1 cellular context compared by ENCODE assay signal in the genomic region with DNA sequence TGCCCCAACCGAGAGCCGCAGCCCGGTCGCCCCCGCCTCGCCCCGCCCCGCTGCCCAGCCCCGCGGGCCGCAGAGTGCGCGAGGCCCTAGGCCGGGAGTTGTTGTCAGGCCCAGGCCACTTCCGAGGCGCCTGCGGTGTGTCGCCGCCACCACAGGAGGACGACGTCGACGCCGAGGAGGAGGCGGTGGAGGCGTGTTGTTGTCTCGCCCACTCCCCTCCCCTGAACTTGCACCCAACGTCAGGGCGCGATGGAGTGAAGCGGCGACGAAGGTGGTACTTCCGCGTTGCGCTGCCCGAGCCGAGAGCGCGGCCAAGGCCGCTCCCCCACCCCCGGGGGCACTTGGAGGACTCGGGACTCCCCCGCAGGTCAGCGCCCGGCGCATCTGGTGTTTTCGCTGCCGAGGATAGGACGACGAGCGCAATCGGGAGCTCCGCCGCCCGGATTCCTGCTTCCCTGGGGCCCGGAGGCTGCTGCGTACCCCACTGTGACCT.
A peak's percentile ranks its signal among the peaks of the same experiment; 100 is the strongest.
TF ChIP-seq lines count a peak whose summit lies in the region.

Gene CDK13, plus strand, starts transcription at position 277 of the 493 bp plus-strand sequence. CDS start 386 bp downstream, outside the sequence.

TF ChIP-seq in HepG2, 621 proteins besides CTCF, POLR2A, EP300 and RAD21 (continued from another document and continues in another):
- TF ChIP-seq, protein P1, sequence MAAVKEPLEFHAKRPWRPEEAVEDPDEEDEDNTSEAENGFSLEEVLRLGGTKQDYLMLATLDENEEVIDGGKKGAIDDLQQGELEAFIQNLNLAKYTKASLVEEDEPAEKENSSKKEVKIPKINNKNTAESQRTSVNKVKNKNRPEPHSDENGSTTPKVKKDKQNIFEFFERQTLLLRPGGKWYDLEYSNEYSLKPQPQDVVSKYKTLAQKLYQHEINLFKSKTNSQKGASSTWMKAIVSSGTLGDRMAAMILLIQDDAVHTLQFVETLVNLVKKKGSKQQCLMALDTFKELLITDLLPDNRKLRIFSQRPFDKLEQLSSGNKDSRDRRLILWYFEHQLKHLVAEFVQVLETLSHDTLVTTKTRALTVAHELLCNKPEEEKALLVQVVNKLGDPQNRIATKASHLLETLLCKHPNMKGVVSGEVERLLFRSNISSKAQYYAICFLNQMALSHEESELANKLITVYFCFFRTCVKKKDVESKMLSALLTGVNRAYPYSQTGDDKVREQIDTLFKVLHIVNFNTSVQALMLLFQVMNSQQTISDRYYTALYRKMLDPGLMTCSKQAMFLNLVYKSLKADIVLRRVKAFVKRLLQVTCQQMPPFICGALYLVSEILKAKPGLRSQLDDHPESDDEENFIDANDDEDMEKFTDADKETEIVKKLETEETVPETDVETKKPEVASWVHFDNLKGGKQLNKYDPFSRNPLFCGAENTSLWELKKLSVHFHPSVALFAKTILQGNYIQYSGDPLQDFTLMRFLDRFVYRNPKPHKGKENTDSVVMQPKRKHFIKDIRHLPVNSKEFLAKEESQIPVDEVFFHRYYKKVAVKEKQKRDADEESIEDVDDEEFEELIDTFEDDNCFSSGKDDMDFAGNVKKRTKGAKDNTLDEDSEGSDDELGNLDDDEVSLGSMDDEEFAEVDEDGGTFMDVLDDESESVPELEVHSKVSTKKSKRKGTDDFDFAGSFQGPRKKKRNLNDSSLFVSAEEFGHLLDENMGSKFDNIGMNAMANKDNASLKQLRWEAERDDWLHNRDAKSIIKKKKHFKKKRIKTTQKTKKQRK (IDR thresholded peaks at IDR 0.05; ENCODE audit: low read length), result no peak
- TF ChIP-seq MLXIP (CRISPR knock-in tag; IDR thresholded peaks at IDR 0.05; ENCODE audit: borderline replicate concordance) (peak; percentile 72; the same call in 1 of the 2 replicates), NFE2 (CRISPR knock-in tag; IDR thresholded peaks at IDR 0.05) (no peak), ZNF230 (CRISPR knock-in tag; IDR thresholded peaks at IDR 0.05) (no peak), EEA1 (CRISPR knock-in tag; IDR thresholded peaks at IDR 0.05; ENCODE audit: borderline replicate concordance) (no peak), MEF2D (CRISPR knock-in tag; IDR thresholded peaks at IDR 0.05) (peak; percentile 51; the same call in 1 of the 2 replicates), ZNF143 (CRISPR knock-in tag; IDR thresholded peaks at IDR 0.05) (no peak), ZBTB33 (CRISPR knock-in tag; IDR thresholded peaks at IDR 0.05) (no peak), ZNF264 (CRISPR knock-in tag; IDR thresholded peaks at IDR 0.05) (peak; percentile 70; the same call in 1 of the 2 replicates), RBM22 (optimal IDR thresholded peaks at IDR 0.05; ENCODE audit: low read length) (no peak), ZNF275 (CRISPR knock-in tag; IDR thresholded peaks at IDR 0.05; ENCODE audit: borderline replicate concordance) (no peak), ZNF556 (CRISPR knock-in tag; IDR thresholded peaks at IDR 0.05; ENCODE audit: borderline replicate concordance) (no peak), SALL1 (CRISPR knock-in tag; IDR thresholded peaks at IDR 0.05) (peak; percentile 63; the same call in 1 of the 2 replicates), ATF7 (IDR thresholded peaks at IDR 0.05) (no peak), ATF7 (CRISPR knock-in tag; IDR thresholded peaks at IDR 0.05) (no peak), ZNF597 (CRISPR knock-in tag; IDR thresholded peaks at IDR 0.05) (no peak), ARNT2 (CRISPR knock-in tag; IDR thresholded peaks at IDR 0.05; ENCODE audit: low read depth) (no peak), PCBP1 (IDR thresholded peaks at IDR 0.05; ENCODE audit: borderline replicate concordance, low read depth, low read length) (no peak), ZNF484 (CRISPR knock-in tag; IDR thresholded peaks at IDR 0.05; ENCODE audit: borderline replicate concordance, low read depth) (no peak), ZNF589 (CRISPR knock-in tag; conservative IDR thresholded peaks at IDR 0.05) (0 out of 2 replicates have a peak, but pooled peaks have one; percentile 1), SRF (IDR thresholded peaks at IDR 0.05; ENCODE audit: low read depth, low read length) (no peak), ZNF256 (CRISPR knock-in tag; conservative IDR thresholded peaks at IDR 0.05) (0 out of 2 replicates have a peak, but pooled peaks have one; percentile 36), ZNF879 (CRISPR knock-in tag; IDR thresholded peaks at IDR 0.05) (peak; percentile 87), ESRRA (CRISPR knock-in tag; IDR thresholded peaks at IDR 0.05; ENCODE audit: low read depth) (no peak), JARID2 (CRISPR knock-in tag; IDR thresholded peaks at IDR 0.05; ENCODE audit: insufficient replicate concordance) (peak; percentile 56), HNRNPUL1 (IDR thresholded peaks at IDR 0.05; ENCODE audit: low read depth, low read length) (no peak), MLLT10 (CRISPR knock-in tag; IDR thresholded peaks at IDR 0.05) (no peak), ZNF713 (CRISPR knock-in tag; IDR thresholded peaks at IDR 0.05) (no peak), NONO (IDR thresholded peaks at IDR 0.05) (no peak), NONO (CRISPR knock-in tag; conservative IDR thresholded peaks at IDR 0.05) (no peak; the same call in 1 of the 2 replicates), HMGA1 (CRISPR knock-in tag; conservative IDR thresholded peaks at IDR 0.05) (no peak), PHB2 (IDR thresholded peaks at IDR 0.05; ENCODE audit: partially characterized antibody) (no peak), ADNP (CRISPR knock-in tag; IDR thresholded peaks at IDR 0.05) (no peak)
- TF ChIP-seq, protein P2, sequence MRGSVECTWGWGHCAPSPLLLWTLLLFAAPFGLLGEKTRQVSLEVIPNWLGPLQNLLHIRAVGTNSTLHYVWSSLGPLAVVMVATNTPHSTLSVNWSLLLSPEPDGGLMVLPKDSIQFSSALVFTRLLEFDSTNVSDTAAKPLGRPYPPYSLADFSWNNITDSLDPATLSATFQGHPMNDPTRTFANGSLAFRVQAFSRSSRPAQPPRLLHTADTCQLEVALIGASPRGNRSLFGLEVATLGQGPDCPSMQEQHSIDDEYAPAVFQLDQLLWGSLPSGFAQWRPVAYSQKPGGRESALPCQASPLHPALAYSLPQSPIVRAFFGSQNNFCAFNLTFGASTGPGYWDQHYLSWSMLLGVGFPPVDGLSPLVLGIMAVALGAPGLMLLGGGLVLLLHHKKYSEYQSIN (CRISPR knock-in tag; IDR thresholded peaks at IDR 0.05; ENCODE audit: borderline replicate concordance), result no peak
- TF ChIP-seq, protein P3, sequence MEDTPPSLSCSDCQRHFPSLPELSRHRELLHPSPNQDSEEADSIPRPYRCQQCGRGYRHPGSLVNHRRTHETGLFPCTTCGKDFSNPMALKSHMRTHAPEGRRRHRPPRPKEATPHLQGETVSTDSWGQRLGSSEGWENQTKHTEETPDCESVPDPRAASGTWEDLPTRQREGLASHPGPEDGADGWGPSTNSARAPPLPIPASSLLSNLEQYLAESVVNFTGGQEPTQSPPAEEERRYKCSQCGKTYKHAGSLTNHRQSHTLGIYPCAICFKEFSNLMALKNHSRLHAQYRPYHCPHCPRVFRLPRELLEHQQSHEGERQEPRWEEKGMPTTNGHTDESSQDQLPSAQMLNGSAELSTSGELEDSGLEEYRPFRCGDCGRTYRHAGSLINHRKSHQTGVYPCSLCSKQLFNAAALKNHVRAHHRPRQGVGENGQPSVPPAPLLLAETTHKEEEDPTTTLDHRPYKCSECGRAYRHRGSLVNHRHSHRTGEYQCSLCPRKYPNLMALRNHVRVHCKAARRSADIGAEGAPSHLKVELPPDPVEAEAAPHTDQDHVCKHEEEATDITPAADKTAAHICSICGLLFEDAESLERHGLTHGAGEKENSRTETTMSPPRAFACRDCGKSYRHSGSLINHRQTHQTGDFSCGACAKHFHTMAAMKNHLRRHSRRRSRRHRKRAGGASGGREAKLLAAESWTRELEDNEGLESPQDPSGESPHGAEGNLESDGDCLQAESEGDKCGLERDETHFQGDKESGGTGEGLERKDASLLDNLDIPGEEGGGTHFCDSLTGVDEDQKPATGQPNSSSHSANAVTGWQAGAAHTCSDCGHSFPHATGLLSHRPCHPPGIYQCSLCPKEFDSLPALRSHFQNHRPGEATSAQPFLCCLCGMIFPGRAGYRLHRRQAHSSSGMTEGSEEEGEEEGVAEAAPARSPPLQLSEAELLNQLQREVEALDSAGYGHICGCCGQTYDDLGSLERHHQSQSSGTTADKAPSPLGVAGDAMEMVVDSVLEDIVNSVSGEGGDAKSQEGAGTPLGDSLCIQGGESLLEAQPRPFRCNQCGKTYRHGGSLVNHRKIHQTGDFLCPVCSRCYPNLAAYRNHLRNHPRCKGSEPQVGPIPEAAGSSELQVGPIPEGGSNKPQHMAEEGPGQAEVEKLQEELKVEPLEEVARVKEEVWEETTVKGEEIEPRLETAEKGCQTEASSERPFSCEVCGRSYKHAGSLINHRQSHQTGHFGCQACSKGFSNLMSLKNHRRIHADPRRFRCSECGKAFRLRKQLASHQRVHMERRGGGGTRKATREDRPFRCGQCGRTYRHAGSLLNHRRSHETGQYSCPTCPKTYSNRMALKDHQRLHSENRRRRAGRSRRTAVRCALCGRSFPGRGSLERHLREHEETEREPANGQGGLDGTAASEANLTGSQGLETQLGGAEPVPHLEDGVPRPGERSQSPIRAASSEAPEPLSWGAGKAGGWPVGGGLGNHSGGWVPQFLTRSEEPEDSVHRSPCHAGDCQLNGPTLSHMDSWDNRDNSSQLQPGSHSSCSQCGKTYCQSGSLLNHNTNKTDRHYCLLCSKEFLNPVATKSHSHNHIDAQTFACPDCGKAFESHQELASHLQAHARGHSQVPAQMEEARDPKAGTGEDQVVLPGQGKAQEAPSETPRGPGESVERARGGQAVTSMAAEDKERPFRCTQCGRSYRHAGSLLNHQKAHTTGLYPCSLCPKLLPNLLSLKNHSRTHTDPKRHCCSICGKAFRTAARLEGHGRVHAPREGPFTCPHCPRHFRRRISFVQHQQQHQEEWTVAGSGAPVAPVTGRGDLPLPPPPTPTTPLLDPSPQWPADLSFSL (CRISPR knock-in tag; IDR thresholded peaks at IDR 0.05), result 0 out of 2 replicates have a peak, but pooled peaks have one; percentile 31
- TF ChIP-seq, protein P4, sequence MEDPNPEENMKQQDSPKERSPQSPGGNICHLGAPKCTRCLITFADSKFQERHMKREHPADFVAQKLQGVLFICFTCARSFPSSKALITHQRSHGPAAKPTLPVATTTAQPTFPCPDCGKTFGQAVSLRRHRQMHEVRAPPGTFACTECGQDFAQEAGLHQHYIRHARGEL (CRISPR knock-in tag; IDR thresholded peaks at IDR 0.05), result 0 out of 2 replicates have a peak, but pooled peaks have one; percentile 24
- TF ChIP-seq, protein P5, sequence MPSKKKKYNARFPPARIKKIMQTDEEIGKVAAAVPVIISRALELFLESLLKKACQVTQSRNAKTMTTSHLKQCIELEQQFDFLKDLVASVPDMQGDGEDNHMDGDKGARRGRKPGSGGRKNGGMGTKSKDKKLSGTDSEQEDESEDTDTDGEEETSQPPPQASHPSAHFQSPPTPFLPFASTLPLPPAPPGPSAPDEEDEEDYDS (CRISPR knock-in tag; IDR thresholded peaks at IDR 0.05), result no peak
- TF ChIP-seq, protein P6, sequence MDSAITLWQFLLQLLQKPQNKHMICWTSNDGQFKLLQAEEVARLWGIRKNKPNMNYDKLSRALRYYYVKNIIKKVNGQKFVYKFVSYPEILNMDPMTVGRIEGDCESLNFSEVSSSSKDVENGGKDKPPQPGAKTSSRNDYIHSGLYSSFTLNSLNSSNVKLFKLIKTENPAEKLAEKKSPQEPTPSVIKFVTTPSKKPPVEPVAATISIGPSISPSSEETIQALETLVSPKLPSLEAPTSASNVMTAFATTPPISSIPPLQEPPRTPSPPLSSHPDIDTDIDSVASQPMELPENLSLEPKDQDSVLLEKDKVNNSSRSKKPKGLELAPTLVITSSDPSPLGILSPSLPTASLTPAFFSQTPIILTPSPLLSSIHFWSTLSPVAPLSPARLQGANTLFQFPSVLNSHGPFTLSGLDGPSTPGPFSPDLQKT (CRISPR knock-in tag; IDR thresholded peaks at IDR 0.05; ENCODE audit: borderline replicate concordance), result no peak
